In genomic region chr1:153635872-153636271, GRCh38 we compare ENCODE assay signal across 8 cellular contexts. TPM values are rescaled to one million over a fixed set of nuclear protein-coding genes. Genes with fewer than 3 reads are reported as not detected.
A peak's percentile ranks its signal among the peaks of the same experiment; 100 is the strongest.
DNase-seq lines count a peak whose midpoint lies in the region; ATAC-seq and TF ChIP-seq lines count a peak whose summit lies in the region.

No MANE protein-coding gene starts in this region.

- 81 to 83% methylated on average over 7 of the region's 7 CpGs for WGBS in GM23248 (ENCODE audit: low coverage in 1 of 2, low lambda C conversion rate in 2 of 2, missing lambda C conversion rate in 2 of 2), 2 experiments

- H3K9me2 ChIP-seq in GM23248 (ENCODE audit: insufficient read depth): no peaks in the 10 kb centered on the region

- H3K27ac ChIP-seq in GM23248 (no peak overlapping the region), RWPE1 (peak overlapping the region; percentile 100), epithelial cell of prostate (peak overlapping the region; percentile 100)

- no peaks in the 10 kb centered on the region for H4K20me1 ChIP-seq in GM23248 (ENCODE audit: insufficient read depth)

- peaks cover 49% of the 10 kb centered on the region for H3K36me3 ChIP-seq in GM23248 (ENCODE audit: low read depth)

- H3K4me3 ChIP-seq in GM23248: peak overlapping the region; percentile 100

- no peak overlapping the region for H2AFZ ChIP-seq in GM23248

- no peak for TF ChIP-seq CTCF in RWPE1 (conservative IDR thresholded peaks at IDR 0.05; ENCODE audit: low read depth)
- TF ChIP-seq CTCF in progenitor cell of endocrine pancreas (IDR thresholded peaks at IDR 0.05; ENCODE audit: unreplicated experiment): no peak
- TF ChIP-seq CTCF in CD14-positive monocyte (IDR thresholded peaks at IDR 0.05): no peak

- POLR2A ChIA-PET in RWPE1 (lab: Yijun Ruan, JAX; ENCODE audit: low non-redundant PET): interaction anchor here (0.7 kb wide), 2 partner anchors 149 to 331 kb away, joined by 3 read pairs; no protein-coding TSS in a partner anchor

- peaks cover 4% of the 10 kb centered on the region for H3K9me3 Mint-ChIP-seq in progenitor cell of endocrine pancreas (ENCODE audit: low read depth)
- H3K9me3 Mint-ChIP-seq in CD14-positive monocyte: no peaks in the 10 kb centered on the region

- H3F3A ChIP-seq in GM23248 (ENCODE audit: insufficient read depth): peaks cover 27% of the 10 kb centered on the region; the same call in 1 of the 2 replicates

- H3K9ac ChIP-seq in GM23248: 0 out of 2 replicates have a peak overlapping the region, but pooled peaks have one; percentile 21

- no peaks in the 10 kb centered on the region for H3K9me3 ChIP-seq in GM23248 (ENCODE audit: low read depth)

- peaks cover 27% of the 10 kb centered on the region for H3K4me1 Mint-ChIP-seq in progenitor cell of endocrine pancreas (ENCODE audit: low read depth)
- H3K4me1 Mint-ChIP-seq in CD14-positive monocyte: peaks cover 27% of the 10 kb centered on the region

- H3K27me3 ChIP-seq in GM23248 (replicated peaks; ENCODE audit: insufficient read depth): no peaks in the 10 kb centered on the region

- CTCF ChIA-PET in RWPE1 (lab: Yijun Ruan, JAX): interaction anchor here (1.1 to 2.5 kb wide), 2 partner anchors 8 to 63 kb away, joined by 4 to 13 read pairs; partner anchors contain the start of gene S100A13

- intact Hi-C loops in CD14-positive monocyte (cut with micrococcal nuclease): no loop called here

- H3K27me3 Mint-ChIP-seq in progenitor cell of endocrine pancreas: no peaks in the 10 kb centered on the region
- peaks cover 0 to 2% (median 0%) of the 10 kb centered on the region in 3 donors for H3K27me3 Mint-ChIP-seq in CD14-positive monocyte (ENCODE audit: low read depth in 3 of 3)

- peaks cover 69% of the 10 kb centered on the region for H3K79me2 ChIP-seq in GM23248 (ENCODE audit: insufficient read depth)

- H3K4me1 ChIP-seq in GM23248 (ENCODE audit: insufficient read depth): 0 out of 2 replicates have a peak, but pooled peaks cover 9% of the 10 kb centered on the region

- ATAC-seq in GM21576 (IDR thresholded peaks at IDR 0.05; ENCODE audit: unreplicated experiment): no peak

- no peak for DNase-seq in GM23248
- DNase-seq in RWPE1 (ENCODE audit: low spot score): no peak
- DNase-seq in epithelial cell of prostate (ENCODE audit: low read depth, low spot score): no peak
- no peak for DNase-seq in progenitor cell of endocrine pancreas (ENCODE audit: low spot score, unreplicated experiment)
- no peak for DNase-seq in CD14-positive monocyte (ENCODE audit: low spot score)
- DNase-seq in effector CD8-positive, alpha-beta T cell (lab: John Stamatoyannopoulos, UW): no peak
- no peak for DNase-seq in amniotic stem cell (lab: John Stamatoyannopoulos, UW)

- H3K4me3 Mint-ChIP-seq in progenitor cell of endocrine pancreas (ENCODE audit: low read depth) (peak overlapping the region; percentile 69), CD14-positive monocyte (peak overlapping the region in 1 of 2 donors; percentile 42)

- in situ Hi-C loops in GM23248 (cut with MboI): no loop called here

- H3K27ac Mint-ChIP-seq in progenitor cell of endocrine pancreas (peak overlapping the region; percentile 84), CD14-positive monocyte (peak overlapping the region in 2 of 7 donors; percentile 32 to 59)

- peaks cover 24% of the 10 kb centered on the region for H3K36me3 Mint-ChIP-seq in progenitor cell of endocrine pancreas (ENCODE audit: insufficient read depth)
- peaks cover 40 to 57% of the 10 kb centered on the region in 2 donors for H3K36me3 Mint-ChIP-seq in CD14-positive monocyte

- H3K4me2 ChIP-seq in GM23248 (ENCODE audit: unreplicated experiment): peak overlapping the region; percentile 92

RNA-seq across cellular contexts. Expression of gene CHTOP, which starts 2.0 kb away (rescaled TPM):
- 26.9 and 37.8 TPM in 2 replicates for total RNA-seq in GM23248 (2014; rRNA removed; shearing (Covaris generic))
- polyA plus RNA-seq in GM23248 (2016; fragmentation: Nextera tagmentation; extraction: Ambion mirVana) (42.2 and 44.2 TPM in 2 replicates), CD14-positive monocyte (10 to 100 TPM; 28.1 to 38.2 TPM)
- 128 and 129 TPM in 2 replicates for total RNA-seq in progenitor cell of endocrine pancreas

RNA-seq across cellular contexts. Expression of gene S100A1, which starts 7.6 kb away (rescaled TPM):
- total RNA-seq in GM23248 (2014; rRNA removed; shearing (Covaris generic)): not detected in 2 replicates
- 0.30 TPM in 1 of 2 replicates, not detected in the other for polyA plus RNA-seq in GM23248 (2016; fragmentation: Nextera tagmentation; extraction: Ambion mirVana)
- 0.80 TPM in 1 of 2 replicates, not detected in the other for total RNA-seq in progenitor cell of endocrine pancreas
- polyA plus RNA-seq in CD14-positive monocyte: not detected

RNA-seq across cellular contexts. Expression of gene S100A13, which starts 8.6 kb away (rescaled TPM):
- 127 and 159 TPM in 2 replicates for total RNA-seq in GM23248 (2014; rRNA removed; shearing (Covaris generic))
- 540 and 552 TPM in 2 replicates for polyA plus RNA-seq in GM23248 (2016; fragmentation: Nextera tagmentation; extraction: Ambion mirVana)
- 63.6 and 67.5 TPM in 2 replicates for total RNA-seq in progenitor cell of endocrine pancreas
- polyA plus RNA-seq in CD14-positive monocyte: 1 to 10 TPM; 2.5 to 2.6 TPM

RNA-seq across cellular contexts. Expression of gene S100A14, which starts 19.7 kb away (rescaled TPM):
- total RNA-seq in GM23248 (2014; rRNA removed; shearing (Covaris generic)): 2.1 TPM in 1 of 2 replicates, not detected in the other
- 0.31 and 0.32 TPM in 2 replicates for polyA plus RNA-seq in GM23248 (2016; fragmentation: Nextera tagmentation; extraction: Ambion mirVana)
- total RNA-seq in progenitor cell of endocrine pancreas: 1.4 and 2.8 TPM in 2 replicates
- not detected for polyA plus RNA-seq in CD14-positive monocyte

RNA-seq across cellular contexts. Expression of gene SNAPIN, which starts 22.6 kb away (rescaled TPM):
- total RNA-seq in GM23248 (2014; rRNA removed; shearing (Covaris generic)): 50.2 and 70.5 TPM in 2 replicates
- polyA plus RNA-seq in GM23248 (2016; fragmentation: Nextera tagmentation; extraction: Ambion mirVana): 82.1 and 83.8 TPM in 2 replicates
- total RNA-seq in progenitor cell of endocrine pancreas: 38.0 and 42.3 TPM in 2 replicates
- polyA plus RNA-seq in CD14-positive monocyte: 100 to 1,000 TPM; 135 to 141 TPM
